Comparison of ENCODE assay signal across 8 cellular contexts in the genomic region with DNA sequence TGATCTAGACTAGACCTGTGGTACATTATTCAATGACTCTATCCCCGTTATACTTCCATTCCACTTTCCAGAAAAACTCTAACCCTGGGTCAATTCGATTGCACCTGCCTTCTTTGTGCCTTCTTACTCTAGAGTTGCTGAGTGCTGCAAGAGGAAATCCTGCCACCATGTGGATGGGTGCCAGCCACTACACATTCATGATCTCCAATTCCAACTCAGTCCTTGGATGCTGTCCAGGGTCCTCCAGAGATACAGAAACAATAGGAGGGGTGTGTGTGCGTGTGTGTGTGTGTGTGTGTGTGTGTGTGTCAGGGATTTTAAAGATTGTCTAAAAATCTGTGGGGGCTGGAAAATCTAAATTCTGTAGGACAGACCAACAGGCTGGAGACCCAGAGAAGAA. TPM values are rescaled to one million over a fixed set of nuclear protein-coding genes. Genes with fewer than 3 reads are reported as not detected.
DNase-seq lines count a peak whose midpoint lies in the region; ATAC-seq, FAIRE-seq and TF ChIP-seq lines count a peak whose summit lies in the region.
"Had no signal": no experiment of that assay in that cellular context is flagged by ENCODE, and none has a peak within 500 bp of the region (broad histone marks: within the 10 kb centered on the region; RNA-seq: fewer than 3 reads in every experiment).

No MANE protein-coding gene starts in this region.

- H3K4me3 ChIP-seq in K562 = no peak overlapping the region

- POLR2A ChIA-PET in GM10248 (lab: Yijun Ruan, JAX) (no interaction called here), K562 (lab: Yijun Ruan, JAX) (no interaction called here)

- no peak overlapping the region for H3K27ac ChIP-seq in K562 (ENCODE audit: extremely low read depth, low read depth, low read length)

- intact Hi-C loops in K562 (cut with micrococcal nuclease) = loop anchor here (1.0 kb wide), 1 partner anchor 291 kb away; no protein-coding TSS in a partner anchor

- TF ChIP-seq EP300 in K562 (IDR thresholded peaks at IDR 0.05; ENCODE audit: low read length) = no peak

- H3K9me1 ChIP-seq in K562 (ENCODE audit: control insufficient read depth, insufficient read depth, low read length) = no peaks in the 10 kb centered on the region

- TF ChIP-seq RAD21 in K562 (CRISPR knock-in tag; conservative IDR thresholded peaks at IDR 0.05 in 1 of 2, IDR thresholded peaks at IDR 0.05 in 1 of 2) = peak; percentile 63 to 77

- no peaks in the 10 kb centered on the region for H3K79me2 ChIP-seq in K562 (ENCODE audit: control insufficient read depth, insufficient read depth, low read length)

- ATAC-seq in K562 (peak; percentile 86), HG03039 (IDR thresholded peaks at IDR 0.05; ENCODE audit: unreplicated experiment) (no peak)

- H3K36me3 ChIP-seq in K562 (ENCODE audit: control insufficient read depth, insufficient read depth, low read length) = no peaks in the 10 kb centered on the region

- DNase-seq in GM10248 (ENCODE audit: extremely low spot score) (no peak), LoVo (ENCODE audit: low spot score) (peak; percentile 20), SK-MEL-5 (ENCODE audit: low read depth, low spot score) (peak; percentile 70), K562 (ENCODE audit: extremely low read depth in 1 of 4, low spot score in 3 of 4) (peak; percentile 14 to 64 (median 30)), iris pigment epithelial cell (ENCODE audit: low read depth) (peak; percentile 66)
- DNase-seq in stimulated activated CD4-positive, alpha-beta T cell treated with anti-CD3 and anti-CD28 coated beads, Interleukin-4, amount 100 ng/mL, for 24 hours = peak; percentile 24

- no peaks in the 10 kb centered on the region for H4K20me1 ChIP-seq in K562 (replicated peaks; ENCODE audit: control insufficient read depth, insufficient read depth, low read length)

- WGBS in K562 (ENCODE audit: insufficient coverage, low coverage, missing lambda C conversion rate) = 0% methylated on average over 2 of the region's 3 CpGs

- peak; percentile 74 for FAIRE-seq in K562 (lab: Jason Lieb, UNC)
- FAIRE-seq: colon had no signal

- in situ Hi-C loops in SK-MEL-5 (cut with HindIII; ENCODE audit: low pct_unique_long_range_greater_than_20kb, low sequenced_read_pairs) = no loop called here
- in situ Hi-C loops in K562 (cut with MboI) = loop anchor here (10.0 kb wide), 1 partner anchor 293 kb away; no protein-coding TSS in a partner anchor

- TF ChIP-seq CTCF in GM10248 (IDR thresholded peaks at IDR 0.05; ENCODE audit: control extremely low read depth, extremely low read depth, low read depth, missing control alignments) (peak; percentile 52), K562 (IDR thresholded peaks at IDR 0.05 in 2 of 3, conservative IDR thresholded peaks at IDR 0.05 in 1 of 3; ENCODE audit: insufficient read depth in 2 of 3, low read depth in 1 of 3, low read length in 3 of 3) (peak; percentile 54 to 67 (median 62))

- H3K4me1 ChIP-seq in K562 (replicated peaks in 1 of 2; ENCODE audit: control insufficient read depth in 2 of 2, insufficient read depth in 2 of 2, low read length in 2 of 2) = no peaks in the 10 kb centered on the region

- no peaks in the 10 kb centered on the region; a peak in 1 of 5 replicates for H3K27me3 ChIP-seq in K562 (ENCODE audit: control insufficient read depth in 2 of 2, insufficient read depth in 2 of 2, low read length in 2 of 2)

- no peaks in the 10 kb centered on the region for H3K9me3 ChIP-seq in K562 (replicated peaks; ENCODE audit: control insufficient read depth, insufficient read depth, low read depth, low read length)

- H3K4me2 ChIP-seq in K562 (ENCODE audit: insufficient read depth, low read length) = no peak overlapping the region

- no peak overlapping the region for H3K9ac ChIP-seq in K562 (ENCODE audit: insufficient read depth in 1 of 2, low read depth in 2 of 2, low read length in 2 of 2)

- H2AFZ ChIP-seq in K562 (ENCODE audit: low read depth, low read length) = no peak overlapping the region

- CTCF ChIA-PET in GM10248 (lab: Yijun Ruan, JAX) = no interaction called here
- CTCF ChIA-PET in K562 (lab: Yijun Ruan, JAX; ENCODE audit: low intra/inter-chr PET ratio) = interaction anchor here (1.2 kb wide), 1 partner anchor 292 kb away, joined by 4 read pairs; no protein-coding TSS in a partner anchor

- TF ChIP-seq POLR2A in K562 (conservative IDR thresholded peaks at IDR 0.05) = no peak

- no TSS peak for BruUV-seq in K562 (replicated peaks; lab: Mats Ljungman, UMichigan)

TF ChIP-seq in K562, 482 proteins besides CTCF, POLR2A, EP300 and RAD21 (continues in another document):
- TF ChIP-seq MIER1 (IDR thresholded peaks at IDR 0.05; ENCODE audit: low read depth) (peak; percentile 87), SOX6 (IDR thresholded peaks at IDR 0.05) (0 out of 2 replicates have a peak, but pooled peaks have one; percentile 15), SIRT6 (IDR thresholded peaks at IDR 0.05; ENCODE audit: low read depth, low read length) (no peak), ZNF143 (CRISPR knock-in tag; IDR thresholded peaks at IDR 0.05) (no peak), ZNF449 (CRISPR knock-in tag; IDR thresholded peaks at IDR 0.05) (no peak)

RNA-seq across cellular contexts. Expression of gene INTS6L, which starts 42.9 kb away (rescaled TPM):
- 5.0 and 6.6 TPM in 2 replicates for total RNA-seq in SK-MEL-5 (2014; rRNA removed; shearing (Covaris generic))
- polyA plus RNA-seq in SK-MEL-5 (2015; cell fraction: cytosol; rRNA removed) = 4.2 and 4.4 TPM in 2 replicates
- polyA plus RNA-seq in SK-MEL-5 (2015; cell fraction: nucleus; rRNA removed) = 70.6 and 87.2 TPM in 2 replicates
- 24.1 and 66.2 TPM in 2 replicates for total RNA-seq in K562 (2011; cell fraction: chromatin; rRNA removed; ENCODE audit: low replicate concordance)
- total RNA-seq in K562 (2011; cell fraction: nucleolus; rRNA removed) = 14.2 and 18.3 TPM in 2 replicates
- 26.8 and 37.5 TPM in 2 replicates for total RNA-seq in K562 (2011; cell fraction: nucleoplasm; rRNA removed)
- total RNA-seq in K562 (2014; rRNA removed) (16.0 and 17.1 TPM in 2 replicates), K562 (2014; rRNA removed; fragmentation: Illumina TruSeq; extraction: Trizol) (21.9 and 22.7 TPM in 2 replicates), K562 (2015; rRNA removed; fragmentation: Illumina TruSeq; extraction: Trizol) (42.0 and 44.9 TPM in 2 replicates), K562 (2021) (17.8 and 19.7 TPM in 2 replicates)
- polyA plus RNA-seq in K562 (2011; rRNA removed) (29.6 and 41.7 TPM in 2 replicates), K562 (2014; fragmentation: Illumina TruSeq; extraction: Trizol) (25.8 and 31.5 TPM in 2 replicates), K562 (2014; fragmentation: Nextera tagmentation; extraction: Ambion mirVana) (10 to 100 TPM in 1 of 2 experiments, 1 to 10 TPM in 1; 6.1 to 10.8 TPM), K562 (2014; rRNA removed) (32.1 and 40.5 TPM in 2 replicates)
- polyA plus RNA-seq in K562 (2011; cell fraction: cytosol; rRNA removed) = 7.1 and 10.3 TPM in 2 replicates
- polyA plus RNA-seq in K562 (2011; cell fraction: nucleus; rRNA removed) = 89.0 and 93.3 TPM in 2 replicates
- 19.6 and 20.4 TPM in 2 replicates for polyA plus RNA-seq in K562 (2012)
- 16.4 and 17.2 TPM in 2 replicates for polyA minus RNA-seq in K562 (2011; rRNA and poly(A)+ RNA removed)
- polyA minus RNA-seq in K562 (2011; cell fraction: cytosol; rRNA and poly(A)+ RNA removed) = 6.3 and 6.6 TPM in 2 replicates
- 24.9 and 33.8 TPM in 2 replicates for polyA minus RNA-seq in K562 (2011; cell fraction: nucleus; rRNA and poly(A)+ RNA removed)

RNA-seq across cellular contexts. Expression of gene SMIM10L2A, which starts 55.8 kb away (rescaled TPM):
- 0.03 TPM in 1 of 2 replicates, not detected in the other for total RNA-seq in SK-MEL-5 (2014; rRNA removed; shearing (Covaris generic))
- polyA plus RNA-seq in SK-MEL-5 (2015; cell fraction: cytosol; rRNA removed) = 0.04 and 0.12 TPM in 2 replicates
- 0.06 TPM in 1 of 2 replicates, not detected in the other for polyA plus RNA-seq in SK-MEL-5 (2015; cell fraction: nucleus; rRNA removed)
- total RNA-seq in K562 (2011; cell fraction: chromatin; rRNA removed; ENCODE audit: low replicate concordance) = 0.12 and 0.25 TPM in 2 replicates
- 0.13 and 0.17 TPM in 2 replicates for total RNA-seq in K562 (2011; cell fraction: nucleolus; rRNA removed)
- total RNA-seq in K562 (2011; cell fraction: nucleoplasm; rRNA removed) = 0.08 and 0.15 TPM in 2 replicates
- total RNA-seq in K562 (2014; rRNA removed) = 0.04 and 0.09 TPM in 2 replicates
- 0.04 TPM in 1 of 2 replicates, not detected in the other for total RNA-seq in K562 (2014; rRNA removed; fragmentation: Illumina TruSeq; extraction: Trizol)
- total RNA-seq in K562 (2015; rRNA removed; fragmentation: Illumina TruSeq; extraction: Trizol) = 0.11 and 0.14 TPM in 2 replicates
- 0.13 and 0.18 TPM in 2 replicates for total RNA-seq in K562 (2021)
- polyA plus RNA-seq in K562 (2011; rRNA removed) = 0.03 and 0.05 TPM in 2 replicates
- 0.06 and 0.09 TPM in 2 replicates for polyA plus RNA-seq in K562 (2011; cell fraction: cytosol; rRNA removed)
- 0.14 TPM in 2 replicates for polyA plus RNA-seq in K562 (2011; cell fraction: nucleus; rRNA removed)
- polyA plus RNA-seq in K562 (2012) = 0.20 and 0.28 TPM in 2 replicates
- 0.04 and 0.10 TPM in 2 replicates for polyA plus RNA-seq in K562 (2014; fragmentation: Illumina TruSeq; extraction: Trizol)
- not detected for polyA plus RNA-seq in K562 (2014; fragmentation: Nextera tagmentation; extraction: Ambion mirVana)
- 0.07 TPM in 2 replicates for polyA plus RNA-seq in K562 (2014; rRNA removed)
- polyA minus RNA-seq in K562 (2011; rRNA and poly(A)+ RNA removed) = not detected in 2 replicates
- not detected in 2 replicates for polyA minus RNA-seq in K562 (2011; cell fraction: cytosol; rRNA and poly(A)+ RNA removed)
- polyA minus RNA-seq in K562 (2011; cell fraction: nucleus; rRNA and poly(A)+ RNA removed) = 0.27 and 0.33 TPM in 2 replicates
